In genomic region chr17:75549246-75550138, GRCh38 we compare ENCODE assay signal across 11 cellular contexts. TPM values are rescaled to one million over a fixed set of nuclear protein-coding genes. Genes with fewer than 3 reads are reported as not detected.
DNase-seq lines count a peak whose midpoint lies in the region; ATAC-seq and FAIRE-seq lines count a peak whose summit lies in the region.
"Had no signal": no experiment of that assay in that cellular context is flagged by ENCODE, and none has a peak within 500 bp of the region (broad histone marks: within the 10 kb centered on the region; RNA-seq: fewer than 3 reads in every experiment).

No MANE protein-coding gene starts in this region.

- CTCF ChIA-PET in activated naive CD4-positive, alpha-beta T cell treated with anti-CD3 and anti-CD28 coated beads for 36 hours (lab: Charles Lee): no interaction called here

- H3K9me3 Mint-ChIP-seq in activated naive CD4-positive, alpha-beta T cell treated with anti-CD3 and anti-CD28 coated beads for 36 hours: no peaks in the 10 kb centered on the region
- H3K9me3 Mint-ChIP-seq: activated CD8-positive, alpha-beta T cell treated with anti-CD3 and anti-CD28 coated beads for 36 hours had no signal

- peak overlapping the region; percentile 31; the same call in 1 of the 2 replicates for H3K4me3 ChIP-seq in iPS DF 6.9 (ENCODE audit: low read length)
- no peak overlapping the region for H3K4me3 ChIP-seq in small intestine (ENCODE audit: low read depth in 1 of 2, low read length in 2 of 2)
- H3K4me3 ChIP-seq: GM23248 had no signal

- H3K4me1 ChIP-seq in iPS DF 6.9 (ENCODE audit: control insufficient read depth, insufficient read depth, low read length) (peaks cover 7% of the 10 kb centered on the region), small intestine (ENCODE audit: control insufficient read depth in 2 of 2, insufficient read depth in 1 of 2, low read depth in 1 of 2, low read length in 1 of 2) (no peaks in the 10 kb centered on the region)

- H3K9me3 ChIP-seq in iPS DF 6.9 (ENCODE audit: control insufficient read depth, insufficient read depth, low read length) (no peaks in the 10 kb centered on the region), small intestine (ENCODE audit: control insufficient read depth, low read depth) (no peaks in the 10 kb centered on the region)

- H3K36me3 Mint-ChIP-seq in activated naive CD4-positive, alpha-beta T cell treated with anti-CD3 and anti-CD28 coated beads for 36 hours (ENCODE audit: low read depth): peaks cover 1% of the 10 kb centered on the region

- no CpG with 5 or more reads among the region's 22 CpGs for WGBS in iPS DF 6.9 (ENCODE audit: insufficient coverage, insufficient read length)
- 13 to 60% (median 29%) methylated on average over 18 to 22 of the region's 22 CpGs for WGBS in small intestine, 3 donors

- no peaks in the 10 kb centered on the region for H3K27me3 Mint-ChIP-seq in activated naive CD4-positive, alpha-beta T cell treated with anti-CD3 and anti-CD28 coated beads for 36 hours (ENCODE audit: low read depth)
- H3K27me3 Mint-ChIP-seq: activated CD8-positive, alpha-beta T cell treated with anti-CD3 and anti-CD28 coated beads for 36 hours had no signal

- H3K36me3 ChIP-seq in iPS DF 6.9 (ENCODE audit: control insufficient read depth, insufficient read depth, low read length) (no peaks in the 10 kb centered on the region), small intestine (ENCODE audit: control insufficient read depth in 2 of 2, insufficient read depth in 2 of 2, low read length in 2 of 2) (peaks cover 4 to 5% of the 10 kb centered on the region in 2 donors)

- no peak overlapping the region for H3K4me3 Mint-ChIP-seq in activated naive CD4-positive, alpha-beta T cell treated with anti-CD3 and anti-CD28 coated beads for 36 hours
- H3K4me3 Mint-ChIP-seq: activated CD8-positive, alpha-beta T cell treated with anti-CD3 and anti-CD28 coated beads for 36 hours had no signal

- no peaks in the 10 kb centered on the region for H3K27me3 ChIP-seq in iPS DF 6.9 (ENCODE audit: control insufficient read depth, insufficient read depth, low read length)
- no peaks in the 10 kb centered on the region for H3K27me3 ChIP-seq in small intestine (ENCODE audit: control insufficient read depth in 2 of 2, insufficient read depth in 2 of 2, low read length in 2 of 2)

- H3K4me1 Mint-ChIP-seq in activated naive CD4-positive, alpha-beta T cell treated with anti-CD3 and anti-CD28 coated beads for 36 hours (ENCODE audit: low read depth): no peaks in the 10 kb centered on the region

- no peak overlapping the region for H3K27ac Mint-ChIP-seq in activated naive CD4-positive, alpha-beta T cell treated with anti-CD3 and anti-CD28 coated beads for 36 hours
- H3K27ac Mint-ChIP-seq: activated CD8-positive, alpha-beta T cell treated with anti-CD3 and anti-CD28 coated beads for 36 hours had no signal

- intact Hi-C loops in activated naive CD4-positive, alpha-beta T cell treated with anti-CD3 and anti-CD28 coated beads for 36 hours (cut with micrococcal nuclease): loop anchor here (10.0 kb wide), 1 partner anchor 75 kb away; no protein-coding TSS in a partner anchor

- no peak for FAIRE-seq in small intestine (lab: Jason Lieb, UNC)

- H3K27ac ChIP-seq in iPS DF 6.9 (ENCODE audit: low read length) (no peak overlapping the region), small intestine (ENCODE audit: low read depth in 1 of 2, low read length in 1 of 2) (peak overlapping the region; percentile 99), caudate nucleus (ENCODE audit: low read depth, low read length) (no peak overlapping the region)
- H3K27ac ChIP-seq: GM23248 had no signal

- peak; percentile 87 for DNase-seq in HuH-7.5 (ENCODE audit: low spot score)
- peak; percentile 91 for DNase-seq in NCI-H774 (lab: John Stamatoyannopoulos, UW)
- DNase-seq in iPS DF 6.9 (ENCODE audit: low read depth, low spot score): peak; percentile 57
- DNase-seq in small intestine: peak; percentile 94
- no peak for DNase-seq in activated naive CD4-positive, alpha-beta T cell treated with anti-CD3 and anti-CD28 coated beads for 36 hours
- no peak for DNase-seq in caudate nucleus (lab: John Stamatoyannopoulos, UW)
- DNase-seq in NCI-H524 treated with DMSO at 0.1 percent for 48 hours (lab: John Stamatoyannopoulos, UW): no peak
- DNase-seq: activated CD8-positive, alpha-beta T cell treated with anti-CD3 and anti-CD28 coated beads for 36 hours; central memory CD4-positive, alpha-beta T cell; GM23248 had no signal

- ATAC-seq in GM21360 (IDR thresholded peaks at IDR 0.05; ENCODE audit: unreplicated experiment): no peak
- ATAC-seq: activated CD8-positive, alpha-beta T cell treated with anti-CD3 and anti-CD28 coated beads for 36 hours had no signal

RNA-seq across cellular contexts. Expression of gene LLGL2, which starts 24.0 kb away (rescaled TPM):
- 100 to 1,000 TPM; 140 to 365 (median 336) TPM for polyA plus RNA-seq in small intestine
- 1 to 10 TPM; 6.2 to 6.8 TPM for total RNA-seq in activated naive CD4-positive, alpha-beta T cell treated with anti-CD3 and anti-CD28 coated beads for 36 hours
- total RNA-seq: GM23248 had no signal
- polyA plus RNA-seq: GM23248 had no signal

RNA-seq across cellular contexts. Expression of gene TSEN54, which starts 33.2 kb away (rescaled TPM):
- polyA plus RNA-seq in small intestine: 10 to 100 TPM; 35.5 to 91.1 (median 79.4) TPM
- total RNA-seq in activated naive CD4-positive, alpha-beta T cell treated with anti-CD3 and anti-CD28 coated beads for 36 hours: 10 to 100 TPM; 21.4 to 22.0 TPM

RNA-seq across cellular contexts. Expression of gene CASKIN2, which starts 34.2 kb away (rescaled TPM):
- polyA plus RNA-seq in small intestine: 10 to 100 TPM in 1 of 3 donors, 1 to 10 TPM in 2; 7.6 to 15.6 (median 8.6) TPM
- 1 to 10 TPM; 1.0 to 1.1 TPM for total RNA-seq in activated naive CD4-positive, alpha-beta T cell treated with anti-CD3 and anti-CD28 coated beads for 36 hours

RNA-seq across cellular contexts. Expression of gene MYO15B, which starts 38.1 kb away (rescaled TPM):
- polyA plus RNA-seq in small intestine: 1,000 to 10,000 TPM in 2 of 3 donors, 100 to 1,000 TPM in 1; 279 to 3,618 (median 2,326) TPM
- total RNA-seq in activated naive CD4-positive, alpha-beta T cell treated with anti-CD3 and anti-CD28 coated beads for 36 hours: 10 to 100 TPM; 24.6 to 29.7 TPM

Comparison
In these comparisons a context has a peak if more than half of its experiments do, and no peak if none do; other contexts are left out.
1. DNase-seq: peak in HuH-7.5 (single experiment), NCI-H774 (single experiment), iPS DF 6.9 (single experiment) and small intestine (single experiment); none in activated naive CD4-positive, alpha-beta T cell treated with anti-CD3 and anti-CD28 coated beads for 36 hours (single experiment), caudate nucleus (0 of 61) and NCI-H524 treated with DMSO at 0.1 percent for 48 hours (single experiment).
2. H3K27ac ChIP-seq: peak in small intestine (2 of 2); none in iPS DF 6.9 (single experiment) and caudate nucleus (single experiment).